In genomic region chr9:128912270-128912853, GRCh38 we compare ENCODE assay signal across 8 cellular contexts. TPM values are rescaled to one million over a fixed set of nuclear protein-coding genes. Genes with fewer than 3 reads are reported as not detected.
A peak's percentile ranks its signal among the peaks of the same experiment; 100 is the strongest.
DNase-seq lines count a peak whose midpoint lies in the region; ATAC-seq and TF ChIP-seq lines count a peak whose summit lies in the region.

No MANE protein-coding gene starts in this region.

- no peaks in the 10 kb centered on the region for H3K27me3 ChIP-seq in CD8-positive, alpha-beta T cell (ENCODE audit: insufficient read depth, low read length)
- H3K27me3 ChIP-seq in RWPE2 (ENCODE audit: insufficient read depth, poor library complexity, severe bottlenecking): no peaks in the 10 kb centered on the region

- peaks cover 53% of the 10 kb centered on the region for H3K4me1 ChIP-seq in CD8-positive, alpha-beta T cell (ENCODE audit: insufficient read depth, low read length)
- peaks cover 44% of the 10 kb centered on the region for H3K4me1 ChIP-seq in RWPE2 (ENCODE audit: insufficient read depth, poor library complexity, severe bottlenecking)

- H3K9me3 Mint-ChIP-seq in CD8-positive, alpha-beta T cell: no peaks in the 10 kb centered on the region
- no peaks in the 10 kb centered on the region for H3K9me3 Mint-ChIP-seq in osteocyte (ENCODE audit: unreplicated experiment)

- peaks cover 47% of the 10 kb centered on the region for H3K36me3 ChIP-seq in CD8-positive, alpha-beta T cell (ENCODE audit: insufficient read depth, low read length)
- H3K36me3 ChIP-seq in RWPE2 (ENCODE audit: low read depth): peaks cover 95% of the 10 kb centered on the region

- intact Hi-C loops in CD8-positive, alpha-beta T cell (cut with DNase I, micrococcal nuclease): no loop called here

- H3K36me3 Mint-ChIP-seq in CD8-positive, alpha-beta T cell: peaks cover 63% of the 10 kb centered on the region
- peaks cover 36% of the 10 kb centered on the region for H3K36me3 Mint-ChIP-seq in osteocyte (ENCODE audit: unreplicated experiment)

- no peaks in the 10 kb centered on the region for H3K27me3 Mint-ChIP-seq in CD8-positive, alpha-beta T cell (ENCODE audit: low read depth)
- H3K27me3 Mint-ChIP-seq in osteocyte (ENCODE audit: unreplicated experiment): no peaks in the 10 kb centered on the region

- H3K9me3 ChIP-seq in CD8-positive, alpha-beta T cell (ENCODE audit: low read length): no peaks in the 10 kb centered on the region
- no peaks in the 10 kb centered on the region for H3K9me3 ChIP-seq in RWPE2 (ENCODE audit: severe bottlenecking)

- H3K4me1 Mint-ChIP-seq in CD8-positive, alpha-beta T cell (ENCODE audit: low read depth): peaks cover 40% of the 10 kb centered on the region
- peaks cover 45% of the 10 kb centered on the region for H3K4me1 Mint-ChIP-seq in osteocyte (ENCODE audit: unreplicated experiment)

- H3K27ac ChIP-seq in CD8-positive, alpha-beta T cell (ENCODE audit: low read depth, low read length): no peak overlapping the region
- H3K27ac ChIP-seq in RWPE2 (ENCODE audit: poor library complexity, severe bottlenecking): peak overlapping the region; percentile 100

- POLR2A ChIA-PET in CD8-positive, alpha-beta T cell (lab: Charles Lee): no interaction called here
- POLR2A ChIA-PET in GM10248 (lab: Yijun Ruan, JAX): no interaction called here

- no peak overlapping the region for H3K4me3 ChIP-seq in CD8-positive, alpha-beta T cell (ENCODE audit: low read depth, low read length)
- H3K4me3 ChIP-seq in RWPE2 (ENCODE audit: severe bottlenecking) (peak overlapping the region; percentile 21), epithelial cell of proximal tubule (ENCODE audit: low read depth, low read length) (no peak overlapping the region)

- ATAC-seq in CD8-positive, alpha-beta T cell: no peak
- ATAC-seq in RWPE2 (ENCODE audit: low read depth): peak; percentile 85
- no peak for ATAC-seq in GM21786 (IDR thresholded peaks at IDR 0.05; ENCODE audit: unreplicated experiment)

- no peak for DNase-seq in CD8-positive, alpha-beta T cell
- DNase-seq in RWPE2 (ENCODE audit: low spot score): peak; percentile 92
- peak; percentile 63 for DNase-seq in epithelial cell of proximal tubule (ENCODE audit: low read depth)
- DNase-seq in osteocyte (ENCODE audit: extremely low spot score, unreplicated experiment): no peak
- DNase-seq in GM10248 (ENCODE audit: extremely low spot score): no peak
- DNase-seq in NCI-H1105 (lab: John Stamatoyannopoulos, UW): no peak
- DNase-seq in GM20000 (ENCODE audit: low spot score): no peak

- no peak for TF ChIP-seq CTCF in CD8-positive, alpha-beta T cell (IDR thresholded peaks at IDR 0.05)
- TF ChIP-seq CTCF in RWPE2 (IDR thresholded peaks at IDR 0.05; ENCODE audit: poor library complexity, severe bottlenecking): no peak
- no peak for TF ChIP-seq CTCF in epithelial cell of proximal tubule (conservative IDR thresholded peaks at IDR 0.05; ENCODE audit: low read depth, low read length)
- TF ChIP-seq CTCF in osteocyte (IDR thresholded peaks at IDR 0.05): no peak
- no peak for TF ChIP-seq CTCF in GM10248 (IDR thresholded peaks at IDR 0.05; ENCODE audit: control extremely low read depth, extremely low read depth, low read depth, missing control alignments)
- no peak for TF ChIP-seq CTCF in GM20000 (IDR thresholded peaks at IDR 0.05; ENCODE audit: extremely low read depth, missing control alignments)

- CTCF ChIA-PET in CD8-positive, alpha-beta T cell (lab: Charles Lee): interaction anchor here (1.2 kb wide), 2 partner anchors 16 to 26 kb away, joined by 3 read pairs; no protein-coding TSS in a partner anchor
- CTCF ChIA-PET in GM10248 (lab: Yijun Ruan, JAX): no interaction called here

- peak overlapping the region; percentile 26 for H3K4me3 Mint-ChIP-seq in CD8-positive, alpha-beta T cell
- no peak overlapping the region for H3K4me3 Mint-ChIP-seq in osteocyte (ENCODE audit: unreplicated experiment)

- H3K27ac Mint-ChIP-seq in CD8-positive, alpha-beta T cell: peak overlapping the region; percentile 78
- peak overlapping the region; percentile 76 for H3K27ac Mint-ChIP-seq in osteocyte (ENCODE audit: unreplicated experiment)

RNA-seq across cellular contexts. Expression of gene PHYHD1, which starts 8.4 kb away (rescaled TPM):
- 1 to 10 TPM; 1.0 to 2.5 TPM for total RNA-seq in CD8-positive, alpha-beta T cell
- total RNA-seq in epithelial cell of proximal tubule: 21.2 and 22.5 TPM in 2 replicates
- 4.6 and 6.0 TPM in 2 replicates for total RNA-seq in osteocyte

RNA-seq across cellular contexts. Expression of gene LRRC8A, which starts 30.4 kb away (rescaled TPM):
- 10 to 100 TPM; 35.0 to 40.1 TPM for total RNA-seq in CD8-positive, alpha-beta T cell
- total RNA-seq in epithelial cell of proximal tubule (98.2 and 104 TPM in 2 replicates), osteocyte (39.5 and 42.8 TPM in 2 replicates)

RNA-seq across cellular contexts. Expression of gene KYAT1, which starts 30.6 kb away (rescaled TPM):
- total RNA-seq in CD8-positive, alpha-beta T cell: 1 to 10 TPM; 2.4 to 3.0 TPM
- total RNA-seq in epithelial cell of proximal tubule (18.9 and 21.0 TPM in 2 replicates), osteocyte (5.3 and 6.5 TPM in 2 replicates)

RNA-seq across cellular contexts. Expression of gene DOLK, which starts 35.0 kb away (rescaled TPM):
- 10 to 100 TPM; 10.4 to 10.7 TPM for total RNA-seq in CD8-positive, alpha-beta T cell
- total RNA-seq in epithelial cell of proximal tubule (12.7 and 26.1 TPM in 2 replicates), osteocyte (27.4 and 30.5 TPM in 2 replicates)

RNA-seq across cellular contexts. Expression of gene NUP188, which starts 35.1 kb away (rescaled TPM):
- 10 to 100 TPM; 48.7 to 49.0 TPM for total RNA-seq in CD8-positive, alpha-beta T cell
- 37.6 and 67.3 TPM in 2 replicates for total RNA-seq in epithelial cell of proximal tubule
- 44.5 and 49.0 TPM in 2 replicates for total RNA-seq in osteocyte

Comparison
In these comparisons a context has a peak if more than half of its experiments do, and no peak if none do; other contexts are left out.
1. DNase-seq: peak in RWPE2 (single experiment) and epithelial cell of proximal tubule (single experiment); none in CD8-positive, alpha-beta T cell (0 of 7), osteocyte (single experiment), GM10248 (single experiment), NCI-H1105 (single experiment) and GM20000 (single experiment).